27 cellular contexts compared by ENCODE assay signal in the genomic region with DNA sequence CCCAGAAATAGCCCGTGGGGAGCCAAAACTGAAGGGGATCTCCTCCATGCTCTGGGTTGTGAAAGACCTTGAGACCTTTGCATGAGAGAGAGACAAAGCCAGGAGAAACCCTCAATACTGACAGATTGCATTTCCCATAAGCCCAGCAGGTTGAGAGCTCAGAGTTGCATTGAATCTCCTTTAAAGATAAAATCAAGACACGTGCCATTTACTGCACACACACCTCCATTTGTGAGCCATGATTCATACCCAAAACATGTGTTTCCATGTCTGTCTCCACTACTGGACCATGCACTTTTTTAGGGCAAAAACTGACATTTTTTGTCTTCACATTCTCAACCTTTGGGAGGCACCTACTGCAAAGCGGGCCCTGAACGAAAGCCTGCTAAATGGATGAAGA.
"Had no signal": no experiment of that assay in that cellular context is flagged by ENCODE, and none has a peak within 500 bp of the region (broad histone marks: within the 10 kb centered on the region; RNA-seq: fewer than 3 reads in every experiment).

No MANE protein-coding gene starts in this region.

- H3K4me3 Mint-ChIP-seq: activated CD4-positive, alpha-beta memory T cell treated with anti-CD3 and anti-CD28 coated beads, Interleukin-2, amount 10 ng/mL, durations not matched to agents 7 days and 5 days; activated CD4-positive, alpha-beta T cell treated with anti-CD3 and anti-CD28 coated beads, Interleukin-2, amount 10 ng/mL, durations not matched to agents 24 days and 14 days; activated naive CD8-positive, alpha-beta T cell treated with anti-CD3 and anti-CD28 coated beads, Interleukin-2, amount 50 U/mL, for 24 hours; activated T-helper 1 cell treated with anti-CD3 and anti-CD28 coated beads, Interleukin-12 subunit alpha, Interleukin-12 subunit beta, Interleukin-2, Interleukin-4 antibody, amounts not matched to agents 30 ng/mL and 10 ng/mL and 1 ng/mL, durations not matched to agents 14 hours and 24 hours and 36 hours; brain; dendritic cell treated with granulocyte-macrophage colony-stimulating factor and Interleukin-4, amounts not matched to agents 40 ng/mL and 50 ng/mL, for 4 days; memory B cell; nephron; stimulated activated effector memory CD8-positive, alpha-beta T cell treated with anti-CD3 and anti-CD28 coated beads, Interleukin-12 subunit alpha, Interleukin-12 subunit beta, amount 100 ng/mL, for 72 hours; stimulated activated naive CD8-positive, alpha-beta T cell treated with anti-CD3 and anti-CD28 coated beads, Interleukin-15, amount 100 ng/mL, for 72 hours; T-helper 1 cell treated with Interleukin-12 subunit alpha and Interleukin-12 subunit beta and Interleukin-4 antibody, amounts not matched to agents 30 μg/mL and 1 μg/mL, for 36 hours had no signal

- DNase-seq: activated CD4-positive, alpha-beta memory T cell treated with anti-CD3 and anti-CD28 coated beads, Interleukin-2, amount 10 ng/mL, durations not matched to agents 7 days and 5 days; activated CD4-positive, alpha-beta T cell treated with anti-CD3 and anti-CD28 coated beads, Interleukin-2, amount 10 ng/mL, durations not matched to agents 24 days and 14 days; activated gamma-delta T cell; activated naive CD4-positive, alpha-beta T cell treated with anti-CD3 and anti-CD28 coated beads, Interleukin-2, amount 50 U/mL, for 16 hours; activated naive CD8-positive, alpha-beta T cell treated with anti-CD3 and anti-CD28 coated beads, Interleukin-2, amount 50 U/mL, for 24 hours; aorta; caudate nucleus; effector CD4-positive, alpha-beta T cell; gastrocnemius medialis; hippocampal formation; left cardiac atrium; occipital lobe; stimulated activated CD4-positive, alpha-beta T cell treated with anti-CD3 and anti-CD28 coated beads, Interleukin-2, amount 100 ng/mL, for 24 hours; stimulated activated naive CD8-positive, alpha-beta T cell treated with anti-CD3 and anti-CD28 coated beads, Interleukin-15, amount 100 ng/mL, for 72 hours; tibial artery had no signal

- H3K9me3 ChIP-seq: esophagus muscularis mucosa, gastrocnemius medialis, tibial artery had no signal

- H3K4me3 ChIP-seq: esophagus muscularis mucosa, gastrocnemius medialis, tibial artery had no signal

- H3K27ac ChIP-seq: esophagus muscularis mucosa, gastrocnemius medialis, tibial artery, VCaP had no signal

- H3K9me3 Mint-ChIP-seq: activated CD4-positive, alpha-beta memory T cell treated with anti-CD3 and anti-CD28 coated beads, Interleukin-2, amount 10 ng/mL, durations not matched to agents 7 days and 5 days; activated naive CD8-positive, alpha-beta T cell treated with anti-CD3 and anti-CD28 coated beads, Interleukin-2, amount 50 U/mL, for 24 hours; activated T-helper 1 cell treated with anti-CD3 and anti-CD28 coated beads, Interleukin-12 subunit alpha, Interleukin-12 subunit beta, Interleukin-2, Interleukin-4 antibody, amounts not matched to agents 30 ng/mL and 10 ng/mL and 1 ng/mL, durations not matched to agents 14 hours and 24 hours and 36 hours; dendritic cell treated with granulocyte-macrophage colony-stimulating factor and Interleukin-4, amounts not matched to agents 40 ng/mL and 50 ng/mL, for 4 days; memory B cell; stimulated activated naive CD8-positive, alpha-beta T cell treated with anti-CD3 and anti-CD28 coated beads, Interleukin-15, amount 100 ng/mL, for 72 hours; T-helper 1 cell treated with Interleukin-12 subunit alpha and Interleukin-12 subunit beta and Interleukin-4 antibody, amounts not matched to agents 30 μg/mL and 1 μg/mL, for 36 hours had no signal

- H3K36me3 ChIP-seq: esophagus muscularis mucosa, gastrocnemius medialis, tibial artery had no signal

- H3K4me1 ChIP-seq: esophagus muscularis mucosa, gastrocnemius medialis had no signal

- H3K36me3 Mint-ChIP-seq: brain; memory B cell; stimulated activated effector memory CD8-positive, alpha-beta T cell treated with anti-CD3 and anti-CD28 coated beads, Interleukin-12 subunit alpha, Interleukin-12 subunit beta, amount 100 ng/mL, for 72 hours had no signal

- H3K4me1 Mint-ChIP-seq: activated CD4-positive, alpha-beta memory T cell treated with anti-CD3 and anti-CD28 coated beads, Interleukin-2, amount 10 ng/mL, durations not matched to agents 7 days and 5 days; activated CD4-positive, alpha-beta T cell treated with anti-CD3 and anti-CD28 coated beads, Interleukin-2, amount 10 ng/mL, durations not matched to agents 24 days and 14 days; brain; stimulated activated naive CD8-positive, alpha-beta T cell treated with anti-CD3 and anti-CD28 coated beads, Interleukin-15, amount 100 ng/mL, for 72 hours had no signal

- H3K27ac Mint-ChIP-seq: activated CD4-positive, alpha-beta memory T cell treated with anti-CD3 and anti-CD28 coated beads, Interleukin-2, amount 10 ng/mL, durations not matched to agents 7 days and 5 days; activated CD4-positive, alpha-beta T cell treated with anti-CD3 and anti-CD28 coated beads, Interleukin-2, amount 10 ng/mL, durations not matched to agents 24 days and 14 days; activated naive CD8-positive, alpha-beta T cell treated with anti-CD3 and anti-CD28 coated beads, Interleukin-2, amount 50 U/mL, for 24 hours; activated T-helper 1 cell treated with anti-CD3 and anti-CD28 coated beads, Interleukin-12 subunit alpha, Interleukin-12 subunit beta, Interleukin-2, Interleukin-4 antibody, amounts not matched to agents 30 ng/mL and 10 ng/mL and 1 ng/mL, durations not matched to agents 14 hours and 24 hours and 36 hours; brain; dendritic cell treated with granulocyte-macrophage colony-stimulating factor and Interleukin-4, amounts not matched to agents 40 ng/mL and 50 ng/mL, for 4 days; memory B cell; stimulated activated naive CD8-positive, alpha-beta T cell treated with anti-CD3 and anti-CD28 coated beads, Interleukin-15, amount 100 ng/mL, for 72 hours; T-helper 1 cell treated with Interleukin-12 subunit alpha and Interleukin-12 subunit beta and Interleukin-4 antibody, amounts not matched to agents 30 μg/mL and 1 μg/mL, for 36 hours had no signal

- ATAC-seq: activated CD4-positive, CD25-positive, alpha-beta regulatory T cell treated with anti-CD3 and anti-CD28 coated beads, Interleukin-2, amount 50 U/mL, for 24 hours; activated naive CD8-positive, alpha-beta T cell treated with anti-CD3 and anti-CD28 coated beads, Interleukin-2, amount 50 U/mL, for 24 hours; gastrocnemius medialis; left cardiac atrium; sciatic nerve; stimulated activated effector memory CD8-positive, alpha-beta T cell treated with anti-CD3 and anti-CD28 coated beads, Interleukin-12 subunit alpha, Interleukin-12 subunit beta, amount 100 ng/mL, for 72 hours; stimulated activated naive CD8-positive, alpha-beta T cell treated with anti-CD3 and anti-CD28 coated beads, Interleukin-15, amount 100 ng/mL, for 72 hours had no signal

- H3K27me3 ChIP-seq: esophagus muscularis mucosa, gastrocnemius medialis, tibial artery had no signal

- FAIRE-seq: small intestine had no signal
